22 cellular contexts compared by ENCODE assay signal in genomic region chr1:149972547-149972946, GRCh38. TPM values are rescaled to one million over a fixed set of nuclear protein-coding genes. Genes with fewer than 3 reads are reported as not detected.
DNase-seq lines count a peak whose midpoint lies in the region; ATAC-seq, FAIRE-seq and TF ChIP-seq lines count a peak whose summit lies in the region.
"Had no signal": no experiment of that assay in that cellular context is flagged by ENCODE, and none has a peak within 500 bp of the region (broad histone marks: within the 10 kb centered on the region; RNA-seq: fewer than 3 reads in every experiment).

No MANE protein-coding gene starts in this region.

- H3K27ac Mint-ChIP-seq in MCF 10A (ENCODE audit: low read depth, unreplicated experiment): peak overlapping the region; percentile 4
- peak overlapping the region; percentile 4 for H3K27ac Mint-ChIP-seq in activated T-helper 17 cell treated with anti-CD3 and anti-CD28 coated beads, Interleukin-2, amount 50 U/mL, for 72 hours
- H3K27ac Mint-ChIP-seq: CD14-positive monocyte had no signal

- H3K4me1 ChIP-seq in breast epithelium: no peaks in the 10 kb centered on the region
- peaks cover 3% of the 10 kb centered on the region for H3K4me1 ChIP-seq in HEK293 (ENCODE audit: control insufficient read depth, insufficient read depth, low read length)
- H3K4me1 ChIP-seq: A549, BE2C, Caco-2, HAP-1 had no signal

- H3K27ac ChIP-seq in breast epithelium (no peak overlapping the region), HEK293 (ENCODE audit: extremely low read depth, low read depth, low read length) (no peak overlapping the region)
- H3K27ac ChIP-seq: A549; BLaER1 treated with 17β-estradiol and CSF1 and Interleukin-3, amounts not matched to agents 10 nM and 100 nM had no signal

- no peak for FAIRE-seq in HTR-8/SVneo (lab: Jason Lieb, UNC)
- FAIRE-seq: A549, G401.6, GM12892, H54 had no signal

- no peaks in the 10 kb centered on the region for H3K36me3 ChIP-seq in breast epithelium
- peaks cover 39 to 85% of the 10 kb centered on the region in 2 experiments for H3K36me3 ChIP-seq in HEK293 (ENCODE audit: control insufficient read depth in 2 of 2, insufficient read depth in 1 of 2, low read length in 2 of 2)
- H3K36me3 ChIP-seq: BLaER1 treated with 17β-estradiol and CSF1 and Interleukin-3, amounts not matched to agents 10 nM and 100 nM had no signal

- intact Hi-C loops in MCF 10A (cut with micrococcal nuclease) (no loop called here), breast epithelium (cut with DNase I; ENCODE audit: low total_unique reads) (no loop called here), posterior cingulate gyrus (cut with DNase I) (no loop called here)

- no peak for TF ChIP-seq CTCF in MCF 10A (IDR thresholded peaks at IDR 0.05; ENCODE audit: unreplicated experiment)
- TF ChIP-seq CTCF in breast epithelium (IDR thresholded peaks at IDR 0.05): no peak
- TF ChIP-seq CTCF in HEK293 (tag by site-specific recombination; IDR thresholded peaks at IDR 0.05): no peak

- no peak for ATAC-seq in activated T-helper 17 cell treated with anti-CD3 and anti-CD28 coated beads, Interleukin-2, amount 50 U/mL, for 72 hours (replicated peaks)
- ATAC-seq: A549 had no signal

- no peak for TF ChIP-seq POLR2A in breast epithelium (IDR thresholded peaks at IDR 0.05)

- H3K9me3 ChIP-seq in breast epithelium: no peaks in the 10 kb centered on the region
- no peaks in the 10 kb centered on the region for H3K9me3 ChIP-seq in HEK293 (ENCODE audit: control insufficient read depth, insufficient read depth, low read depth, low read length)
- H3K9me3 ChIP-seq: A549; BE2C; BLaER1 treated with 17β-estradiol and CSF1 and Interleukin-3, amounts not matched to agents 10 nM and 100 nM; Caco-2; HAP-1 had no signal

- no peaks in the 10 kb centered on the region for H3K27me3 Mint-ChIP-seq in MCF 10A (ENCODE audit: insufficient read depth, unreplicated experiment)
- no peaks in the 10 kb centered on the region for H3K27me3 Mint-ChIP-seq in activated T-helper 17 cell treated with anti-CD3 and anti-CD28 coated beads, Interleukin-2, amount 50 U/mL, for 72 hours
- H3K27me3 Mint-ChIP-seq: CD4-positive, alpha-beta memory T cell had no signal

- H3K4me3 Mint-ChIP-seq in MCF 10A (ENCODE audit: unreplicated experiment): no peak overlapping the region
- no peak overlapping the region for H3K4me3 Mint-ChIP-seq in activated T-helper 17 cell treated with anti-CD3 and anti-CD28 coated beads, Interleukin-2, amount 50 U/mL, for 72 hours
- H3K4me3 Mint-ChIP-seq: CD4-positive, alpha-beta memory T cell had no signal

- DNase-seq in MCF 10A (ENCODE audit: unreplicated experiment) (no peak), breast epithelium (ENCODE audit: low spot score in 2 of 2) (no peak), posterior cingulate gyrus (no peak), HTR-8/SVneo (ENCODE audit: insufficient read length, low spot score) (no peak)
- DNase-seq: 8988T; ACHN; AML-193; BE2C; Caco-2; CD4-positive, alpha-beta memory T cell; DMS153; DND-41; GOT3 had no signal

- H3K4me3 ChIP-seq in breast epithelium: no peak overlapping the region
- H3K4me3 ChIP-seq in HEK293 (ENCODE audit: low read depth, low read length): no peak overlapping the region
- H3K4me3 ChIP-seq: A549; BLaER1 treated with 17β-estradiol and CSF1 and Interleukin-3, amounts not matched to agents 10 nM and 100 nM; HAP-1 had no signal

- no peaks in the 10 kb centered on the region for H3K27me3 ChIP-seq in breast epithelium
- H3K27me3 ChIP-seq: BE2C had no signal

- CTCF ChIA-PET in MCF 10A (lab: Yijun Ruan, JAX): interaction anchor here (0.6 to 2.5 kb wide), 2 partner anchors 10 kb away, joined by 3 to 10 read pairs; no protein-coding TSS in a partner anchor
- CTCF ChIA-PET in HEK293 (lab: Yijun Ruan, JAX): interaction anchor here (0.6 to 3.0 kb wide), 2 partner anchors 11 to 22 kb away, joined by 3 to 11 read pairs; no protein-coding TSS in a partner anchor

- H3K9me3 Mint-ChIP-seq in MCF 10A (ENCODE audit: unreplicated experiment): no peaks in the 10 kb centered on the region
- no peaks in the 10 kb centered on the region for H3K9me3 Mint-ChIP-seq in activated T-helper 17 cell treated with anti-CD3 and anti-CD28 coated beads, Interleukin-2, amount 50 U/mL, for 72 hours
- H3K9me3 Mint-ChIP-seq: CD4-positive, alpha-beta memory T cell had no signal

- no TSS peak for BruUV-seq in MCF 10A (replicated peaks; lab: Mats Ljungman, UMichigan)

- POLR2A ChIA-PET in MCF 10A (lab: Yijun Ruan, JAX): interaction anchor here (0.7 to 1.3 kb wide), 3 partner anchors 23 to 36 kb away, joined by 3 to 9 read pairs (median 3); no protein-coding TSS in a partner anchor
- POLR2A ChIA-PET in HEK293 (lab: Yijun Ruan, JAX): no interaction called here

- H3K36me3 Mint-ChIP-seq in MCF 10A (ENCODE audit: insufficient read depth, unreplicated experiment): peaks cover 90% of the 10 kb centered on the region
- peaks cover 95% of the 10 kb centered on the region for H3K36me3 Mint-ChIP-seq in activated T-helper 17 cell treated with anti-CD3 and anti-CD28 coated beads, Interleukin-2, amount 50 U/mL, for 72 hours (ENCODE audit: low read depth)

- H3K4me1 Mint-ChIP-seq in MCF 10A (ENCODE audit: insufficient read depth, unreplicated experiment): no peaks in the 10 kb centered on the region
- peaks cover 8% of the 10 kb centered on the region for H3K4me1 Mint-ChIP-seq in activated T-helper 17 cell treated with anti-CD3 and anti-CD28 coated beads, Interleukin-2, amount 50 U/mL, for 72 hours
- H3K4me1 Mint-ChIP-seq: CD14-positive monocyte had no signal

TF ChIP-seq in HEK293, 187 proteins besides CTCF, POLR2A, EP300 and RAD21:
- no peak for TF ChIP-seq ZNF148 (tag by site-specific recombination; IDR thresholded peaks at IDR 0.05; ENCODE audit: borderline replicate concordance)
- peak; percentile 54; the same call in 1 of the 2 replicates for TF ChIP-seq ZNF664 (tag by site-specific recombination; IDR thresholded peaks at IDR 0.05)

RNA-seq across cellular contexts. Expression of gene MTMR11, which starts 35.9 kb away (rescaled TPM):
- total RNA-seq in MCF 10A (2022) (23.8 and 33.5 TPM in 2 replicates), breast epithelium (10 to 100 TPM in 2 of 3 donors, 1 to 10 TPM in 1; 7.4 to 13.9 (median 13.8) TPM)
- 1 to 10 TPM; 3.0 to 7.9 TPM for total RNA-seq in activated T-helper 17 cell treated with anti-CD3 and anti-CD28 coated beads, Interleukin-2, amount 50 U/mL, for 72 hours

RNA-seq across cellular contexts. Expression of gene OTUD7B, which starts 38.0 kb away (rescaled TPM):
- 44.3 and 47.4 TPM in 2 replicates for total RNA-seq in MCF 10A (2022)
- 10 to 100 TPM; 22.0 to 32.8 (median 28.1) TPM for total RNA-seq in breast epithelium
- total RNA-seq in activated T-helper 17 cell treated with anti-CD3 and anti-CD28 coated beads, Interleukin-2, amount 50 U/mL, for 72 hours: 10 to 100 TPM; 21.4 to 48.7 TPM

RNA-seq across cellular contexts. Expression of gene SF3B4, which starts 44.9 kb away (rescaled TPM):
- 79.2 and 99.2 TPM in 2 replicates for total RNA-seq in MCF 10A (2022)
- 1 to 10 TPM; 6.9 to 9.7 (median 7.4) TPM for total RNA-seq in breast epithelium
- 10 to 100 TPM; 45.8 to 90.6 TPM for total RNA-seq in activated T-helper 17 cell treated with anti-CD3 and anti-CD28 coated beads, Interleukin-2, amount 50 U/mL, for 72 hours

RNA-seq across cellular contexts. Expression of gene SV2A, which starts 54.9 kb away (rescaled TPM):
- total RNA-seq in MCF 10A (2022) (0.12 TPM in 1 of 2 replicates, not detected in the other), breast epithelium (1 to 10 TPM in 2 of 3 donors, under 1 TPM in 1; 0.32 to 3.6 (median 2.2) TPM)
- 1 to 10 TPM; 5.8 to 7.5 TPM for total RNA-seq in activated T-helper 17 cell treated with anti-CD3 and anti-CD28 coated beads, Interleukin-2, amount 50 U/mL, for 72 hours
